In genomic region chr10:6918305-6918704, GRCh38 we compare ENCODE assay signal across 8 cellular contexts.
A peak's percentile ranks its signal among the peaks of the same experiment; 100 is the strongest.
DNase-seq lines count a peak whose midpoint lies in the region; ATAC-seq and TF ChIP-seq lines count a peak whose summit lies in the region.

No MANE protein-coding gene starts in this region.

- no peak for ATAC-seq in HG03460 (IDR thresholded peaks at IDR 0.05; ENCODE audit: unreplicated experiment)

- H3K9me2 ChIP-seq in MM.1S (replicated peaks; ENCODE audit: insufficient read depth, low read length): no peaks in the 10 kb centered on the region

- no peaks in the 10 kb centered on the region for H3K79me2 ChIP-seq in MM.1S (ENCODE audit: low read length)

- peaks cover 6% of the 10 kb centered on the region; the same call in 1 of the 2 replicates for H3F3A ChIP-seq in MM.1S (ENCODE audit: insufficient read depth, low read length)

- H3K9ac ChIP-seq in MM.1S (ENCODE audit: low read length): no peak overlapping the region

- H3K4me1 ChIP-seq in MM.1S (ENCODE audit: low read length): peaks cover 15% of the 10 kb centered on the region

- peak; percentile 2 for DNase-seq in EL
- peak; percentile 58 for DNase-seq in MM.1S
- peak; percentile 81 for DNase-seq in activated CD8-positive, alpha-beta memory T cell treated with anti-CD3 and anti-CD28 coated beads, Interleukin-2, amount 50 U/mL, for 4 hours
- DNase-seq in germinal center (ENCODE audit: low spot score): peak; percentile 44
- peak; percentile 80 for DNase-seq in stimulated activated CD4-positive, alpha-beta T cell treated with anti-CD3 and anti-CD28 coated beads, Interleukin-4, amount 100 ng/mL, for 24 hours
- DNase-seq in DMS114 treated with DMSO at 0.1 percent for 48 hours (lab: John Stamatoyannopoulos, UW; ENCODE audit: unreplicated experiment): no peak
- no peak for DNase-seq in T1000 (lab: John Stamatoyannopoulos, UW)

- peak; percentile 69 for TF ChIP-seq CTCF in MM.1S (IDR thresholded peaks at IDR 0.05; ENCODE audit: low read length)

- H3K9me3 ChIP-seq in MM.1S (replicated peaks; ENCODE audit: insufficient read depth, low read length): no peaks in the 10 kb centered on the region

- H3K27me3 ChIP-seq in MM.1S (replicated peaks; ENCODE audit: insufficient read depth, low read length): no peaks in the 10 kb centered on the region

- no peak overlapping the region for H2AFZ ChIP-seq in MM.1S (ENCODE audit: low read length)

- H3K36me3 ChIP-seq in MM.1S (replicated peaks; ENCODE audit: insufficient read depth, low read length): no peaks in the 10 kb centered on the region

- no peaks in the 10 kb centered on the region for H4K20me1 ChIP-seq in MM.1S (ENCODE audit: insufficient read depth, low read length)

- no peak overlapping the region for H3K4me2 ChIP-seq in MM.1S (ENCODE audit: low read depth, low read length)

- H3K4me3 ChIP-seq in MM.1S (ENCODE audit: low read length): no peak overlapping the region

- H3K27ac ChIP-seq in MM.1S (ENCODE audit: low read length): no peak overlapping the region

Comparison
In these comparisons a context has a peak if more than half of its experiments do, and no peak if none do; other contexts are left out.
1. DNase-seq: peak in EL (single experiment), MM.1S (single experiment), activated CD8-positive, alpha-beta memory T cell treated with anti-CD3 and anti-CD28 coated beads, Interleukin-2, amount 50 U/mL, for 4 hours (single experiment), germinal center (single experiment) and stimulated activated CD4-positive, alpha-beta T cell treated with anti-CD3 and anti-CD28 coated beads, Interleukin-4, amount 100 ng/mL, for 24 hours (single experiment); none in DMS114 treated with DMSO at 0.1 percent for 48 hours (single experiment) and T1000 (single experiment).